Comparison of ENCODE assay signal across 8 cellular contexts in the genomic region with DNA sequence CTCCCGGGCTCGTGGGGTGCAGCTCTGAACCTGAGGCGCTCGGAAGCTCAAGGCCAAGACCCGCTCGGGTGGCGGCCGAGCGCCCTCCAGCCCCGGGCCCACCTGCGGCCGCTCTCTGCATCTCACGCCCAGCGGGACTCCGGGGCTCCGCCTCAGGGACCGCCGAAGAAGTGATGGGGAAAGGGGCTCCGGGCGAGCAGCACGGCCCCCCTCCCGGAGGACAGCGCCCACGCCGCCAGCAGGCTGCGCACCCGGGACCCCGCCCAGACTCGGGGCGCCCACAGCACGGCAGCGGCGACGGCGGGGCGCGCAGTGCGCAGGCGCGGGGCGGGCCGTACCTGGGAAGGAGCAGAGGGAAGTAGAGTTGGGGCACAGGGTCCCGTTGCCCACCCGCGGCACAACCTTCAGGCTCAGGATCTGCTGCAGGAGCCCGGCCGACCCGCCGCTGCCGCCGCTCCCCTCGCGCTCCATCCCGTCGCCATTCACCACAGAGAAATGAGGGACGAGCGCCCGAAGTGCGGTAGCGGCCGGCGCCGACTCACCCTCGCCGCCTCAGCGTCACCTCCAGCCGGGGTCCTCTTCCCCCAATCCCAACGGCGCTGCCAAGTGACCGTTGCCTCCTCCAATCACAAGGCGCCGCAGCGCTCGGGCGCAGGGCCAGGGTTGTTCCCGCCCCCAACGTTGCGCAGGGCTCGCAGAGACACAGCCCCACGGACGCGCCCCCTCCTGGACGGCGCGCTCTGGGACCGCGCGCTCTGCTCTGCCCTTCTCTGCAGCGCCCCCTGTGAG. TPM values are rescaled to one million over a fixed set of nuclear protein-coding genes. Genes with fewer than 3 reads are reported as not detected.
A peak's percentile ranks its signal among the peaks of the same experiment; 100 is the strongest.
DNase-seq lines count a peak whose midpoint lies in the region; ATAC-seq and TF ChIP-seq lines count a peak whose summit lies in the region.

A gene with protein sequence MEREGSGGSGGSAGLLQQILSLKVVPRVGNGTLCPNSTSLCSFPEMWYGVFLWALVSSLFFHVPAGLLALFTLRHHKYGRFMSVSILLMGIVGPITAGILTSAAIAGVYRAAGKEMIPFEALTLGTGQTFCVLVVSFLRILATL (minus strand): TSS at position 560 of the 789 bp plus-strand sequence. CDS start 89 bp downstream, at position 471.

- TF ChIP-seq CTCF in ascending aorta (IDR thresholded peaks at IDR 0.05): peak; percentile 100
- peak; percentile 99 to 100 (median 100) for TF ChIP-seq CTCF in vagina (IDR thresholded peaks at IDR 0.05)

- TF ChIP-seq POLR2A in GM18505 (IDR thresholded peaks at IDR 0.05; ENCODE audit: borderline replicate concordance, extremely low read depth, insufficient read depth, insufficient read length) (peak; percentile 99), vagina (IDR thresholded peaks at IDR 0.05) (peak; percentile 51 to 90)

- H3K27ac Mint-ChIP-seq in T-helper 2 cell treated with Interferon-gamma antibody and Interleukin-4, amounts not matched to agents 5 μg/mL and 100 μg/mL, for 36 hours: peak within 1 kb of the TSS; percentile 93

- H3K9me3 ChIP-seq in ascending aorta (no peaks in the 10 kb centered on the region), right cardiac atrium (ENCODE audit: control insufficient read depth, low read length) (no peaks in the 10 kb centered on the region), vagina (no peaks in the 10 kb centered on the region)

- intact Hi-C loops in ascending aorta (cut with DNase I): loop anchor here (1.0 to 5.0 kb wide), 6 partner anchors 31 to 265 kb away; a partner anchor contains a TSS
- intact Hi-C loops in right cardiac atrium (cut with DNase I): no loop called here
- intact Hi-C loops in vagina (cut with DNase I): loop anchor here (10.0 kb wide), 2 partner anchors 50 to 160 kb away; a partner anchor contains a TSS

- H3K4me1 ChIP-seq in ascending aorta: peaks cover 0 to 7% of the 10 kb centered on the region in 2 donors
- no peaks in the 10 kb centered on the region for H3K4me1 ChIP-seq in right cardiac atrium (ENCODE audit: control insufficient read depth, insufficient read depth, low read length)
- peaks cover 34% of the 10 kb centered on the region for H3K4me1 ChIP-seq in vagina

- ATAC-seq in GM18505 (IDR thresholded peaks at IDR 0.05; ENCODE audit: unreplicated experiment) (peak; percentile 92), HG02973 (IDR thresholded peaks at IDR 0.05; ENCODE audit: unreplicated experiment) (peak; percentile 90), right cardiac atrium (peak; percentile 98 to 99)

- peak within 1 kb of the TSS; percentile 89 for H3K4me3 Mint-ChIP-seq in T-helper 2 cell treated with Interferon-gamma antibody and Interleukin-4, amounts not matched to agents 5 μg/mL and 100 μg/mL, for 36 hours

- H3K27ac ChIP-seq in ascending aorta (peak within 1 kb of the TSS; percentile 93 to 96), right cardiac atrium (ENCODE audit: low read length) (peak within 1 kb of the TSS; percentile 91), vagina (peak within 1 kb of the TSS; percentile 96)

- H3K36me3 Mint-ChIP-seq in T-helper 2 cell treated with Interferon-gamma antibody and Interleukin-4, amounts not matched to agents 5 μg/mL and 100 μg/mL, for 36 hours (ENCODE audit: low read depth): peaks cover 21% of the 10 kb centered on the region

- H3K9me3 Mint-ChIP-seq in T-helper 2 cell treated with Interferon-gamma antibody and Interleukin-4, amounts not matched to agents 5 μg/mL and 100 μg/mL, for 36 hours: no peaks in the 10 kb centered on the region

- H3K27me3 ChIP-seq in ascending aorta (no peaks in the 10 kb centered on the region), right cardiac atrium (ENCODE audit: control insufficient read depth, insufficient read depth) (no peaks in the 10 kb centered on the region), vagina (no peaks in the 10 kb centered on the region)

- H3K4me1 Mint-ChIP-seq in T-helper 2 cell treated with Interferon-gamma antibody and Interleukin-4, amounts not matched to agents 5 μg/mL and 100 μg/mL, for 36 hours (ENCODE audit: low read depth): peaks cover 27% of the 10 kb centered on the region

- H3K36me3 ChIP-seq in ascending aorta (no peaks in the 10 kb centered on the region), vagina (no peaks in the 10 kb centered on the region)

- peak within 1 kb of the TSS; percentile 86 to 97 for H3K4me3 ChIP-seq in ascending aorta
- H3K4me3 ChIP-seq in right cardiac atrium (ENCODE audit: low read length): peak within 1 kb of the TSS; percentile 82
- H3K4me3 ChIP-seq in vagina: peak within 1 kb of the TSS; percentile 94 to 96

- WGBS in right cardiac atrium: under 1% methylated on average over 89 of the region's 89 CpGs

- DNase-seq in NCI-H1930 (lab: John Stamatoyannopoulos, UW): peak; percentile 87 to 94
- DNase-seq in T-helper 2 cell treated with Interferon-gamma antibody and Interleukin-4, amounts not matched to agents 5 μg/mL and 100 μg/mL, for 36 hours (ENCODE audit: low spot score): peak; percentile 99
- peak; percentile 98 to 100 for DNase-seq in ascending aorta (ENCODE audit: low spot score in 2 of 2)
- peak; percentile 100 for DNase-seq in right cardiac atrium
- peak; percentile 99 for DNase-seq in putamen (ENCODE audit: low spot score)
- DNase-seq in vagina (ENCODE audit: extremely low spot score in 2 of 2): peak in 1 of 2 donors; percentile 99

- peaks cover 2% of the 10 kb centered on the region for H3K27me3 Mint-ChIP-seq in T-helper 2 cell treated with Interferon-gamma antibody and Interleukin-4, amounts not matched to agents 5 μg/mL and 100 μg/mL, for 36 hours (ENCODE audit: low read depth)

RNA-seq across cellular contexts. Expression of the gene that starts here (rescaled TPM):
- 33.0 TPM for total RNA-seq in ascending aorta
- total RNA-seq in right cardiac atrium: 10 to 100 TPM; 10.9 to 11.2 (median 11.0) TPM
- polyA plus RNA-seq in right cardiac atrium: 7.2 TPM
- 21.9 TPM for total RNA-seq in vagina

Comparison
In these comparisons a context has a peak if more than half of its experiments do, and no peak if none do; other contexts are left out.
1. intact Hi-C loops: an anchor here in ascending aorta (1.0 to 5.0 kb wide) and vagina (10.0 kb wide); none called in right cardiac atrium.